1 cellular context compared by ENCODE assay signal in the genomic region with DNA sequence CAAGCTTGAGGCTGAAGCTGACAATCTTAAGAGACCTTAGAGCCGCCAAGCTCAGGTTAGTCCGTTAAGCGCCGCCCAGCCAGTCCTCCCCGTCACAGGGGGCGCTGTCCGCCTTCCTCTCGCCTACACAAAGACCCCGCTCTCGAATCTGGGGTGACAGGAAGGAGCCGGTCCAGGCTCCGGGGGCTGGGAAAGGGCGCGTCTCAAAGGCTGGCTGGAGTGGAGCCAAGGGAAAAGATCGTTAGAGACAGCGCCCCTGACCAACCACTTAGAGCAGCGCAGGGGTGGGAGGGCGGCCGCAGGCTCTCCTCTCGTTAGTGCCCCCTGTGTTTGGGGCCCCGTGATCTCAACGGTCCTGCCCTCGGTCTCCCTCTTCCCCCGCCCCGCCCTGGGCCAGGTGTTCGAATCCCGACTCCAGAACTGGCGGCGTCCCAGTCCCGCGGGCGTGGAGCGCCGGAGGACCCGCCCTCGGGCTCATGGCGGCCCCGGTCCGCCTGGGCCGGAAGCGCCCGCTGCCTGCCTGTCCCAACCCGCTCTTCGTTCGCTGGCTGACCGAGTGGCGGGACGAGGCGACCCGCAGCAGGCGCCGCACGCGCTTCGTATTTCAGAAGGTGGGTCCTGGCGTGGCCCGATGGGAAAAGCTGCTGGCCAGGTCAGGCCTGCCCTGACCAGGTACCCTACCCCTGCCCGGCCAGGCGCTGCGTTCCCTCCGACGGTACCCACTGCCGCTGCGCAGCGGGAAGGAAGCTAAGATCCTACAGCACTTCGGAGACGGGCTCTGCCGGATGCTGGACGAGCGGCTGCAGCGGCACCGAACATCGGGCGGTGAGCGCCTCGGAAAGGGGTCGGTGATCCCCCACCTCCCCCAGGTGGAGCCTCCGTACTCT.
TF ChIP-seq lines count a peak whose summit lies in the region.

A gene with protein sequence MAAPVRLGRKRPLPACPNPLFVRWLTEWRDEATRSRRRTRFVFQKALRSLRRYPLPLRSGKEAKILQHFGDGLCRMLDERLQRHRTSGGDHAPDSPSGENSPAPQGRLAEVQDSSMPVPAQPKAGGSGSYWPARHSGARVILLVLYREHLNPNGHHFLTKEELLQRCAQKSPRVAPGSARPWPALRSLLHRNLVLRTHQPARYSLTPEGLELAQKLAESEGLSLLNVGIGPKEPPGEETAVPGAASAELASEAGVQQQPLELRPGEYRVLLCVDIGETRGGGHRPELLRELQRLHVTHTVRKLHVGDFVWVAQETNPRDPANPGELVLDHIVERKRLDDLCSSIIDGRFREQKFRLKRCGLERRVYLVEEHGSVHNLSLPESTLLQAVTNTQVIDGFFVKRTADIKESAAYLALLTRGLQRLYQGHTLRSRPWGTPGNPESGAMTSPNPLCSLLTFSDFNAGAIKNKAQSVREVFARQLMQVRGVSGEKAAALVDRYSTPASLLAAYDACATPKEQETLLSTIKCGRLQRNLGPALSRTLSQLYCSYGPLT (plus strand): TSS at position 156 of the 887 bp plus-strand sequence. CDS start 321 bp downstream, at position 477.

TF ChIP-seq in GM12878, 131 proteins besides CTCF, POLR2A, EP300 and RAD21 (continued from another document and continues in another):
- TF ChIP-seq, protein P1, sequence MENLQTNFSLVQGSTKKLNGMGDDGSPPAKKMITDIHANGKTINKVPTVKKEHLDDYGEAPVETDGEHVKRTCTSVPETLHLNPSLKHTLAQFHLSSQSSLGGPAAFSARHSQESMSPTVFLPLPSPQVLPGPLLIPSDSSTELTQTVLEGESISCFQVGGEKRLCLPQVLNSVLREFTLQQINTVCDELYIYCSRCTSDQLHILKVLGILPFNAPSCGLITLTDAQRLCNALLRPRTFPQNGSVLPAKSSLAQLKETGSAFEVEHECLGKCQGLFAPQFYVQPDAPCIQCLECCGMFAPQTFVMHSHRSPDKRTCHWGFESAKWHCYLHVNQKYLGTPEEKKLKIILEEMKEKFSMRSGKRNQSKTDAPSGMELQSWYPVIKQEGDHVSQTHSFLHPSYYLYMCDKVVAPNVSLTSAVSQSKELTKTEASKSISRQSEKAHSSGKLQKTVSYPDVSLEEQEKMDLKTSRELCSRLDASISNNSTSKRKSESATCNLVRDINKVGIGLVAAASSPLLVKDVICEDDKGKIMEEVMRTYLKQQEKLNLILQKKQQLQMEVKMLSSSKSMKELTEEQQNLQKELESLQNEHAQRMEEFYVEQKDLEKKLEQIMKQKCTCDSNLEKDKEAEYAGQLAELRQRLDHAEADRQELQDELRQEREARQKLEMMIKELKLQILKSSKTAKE (IDR thresholded peaks at IDR 0.05; ENCODE audit: low read depth, poor library complexity, severe bottlenecking) = peak; percentile 15
- TF ChIP-seq MEF2B (IDR thresholded peaks at IDR 0.05; ENCODE audit: partially characterized antibody, poor library complexity, severe bottlenecking) (no peak), RFX5 (IDR thresholded peaks at IDR 0.05; ENCODE audit: low read depth, low read length) (0 out of 2 replicates have a peak, but pooled peaks have one; percentile 14), BMI1 (IDR thresholded peaks at IDR 0.05; ENCODE audit: borderline replicate concordance) (no peak), SMAD1 (IDR thresholded peaks at IDR 0.05; ENCODE audit: low read depth, partially characterized antibody) (peak; percentile 67), KAT2A (conservative IDR thresholded peaks at IDR 0.05; ENCODE audit: control insufficient read depth, low read depth, low read length) (no peak), MYC (IDR thresholded peaks at IDR 0.05; ENCODE audit: insufficient read depth, insufficient read length, insufficient replicate concordance, low read length, severe bottlenecking) (peak; percentile 31), HDAC2 (IDR thresholded peaks at IDR 0.05) (no peak), DPF2 (IDR thresholded peaks at IDR 0.05) (peak; percentile 57; the same call in 1 of the 2 replicates), RB1 (IDR thresholded peaks at IDR 0.05; ENCODE audit: borderline replicate concordance) (peak; percentile 80; the same call in 1 of the 2 replicates), CREM (IDR thresholded peaks at IDR 0.05; ENCODE audit: low read depth) (peak; percentile 71), MEF2A (IDR thresholded peaks at IDR 0.05; ENCODE audit: insufficient read depth, low read depth, low read length) (0 out of 2 replicates have a peak, but pooled peaks have one; percentile 64), CREB1 (IDR thresholded peaks at IDR 0.05; ENCODE audit: low read depth) (no peak)
- TF ChIP-seq, protein P2, sequence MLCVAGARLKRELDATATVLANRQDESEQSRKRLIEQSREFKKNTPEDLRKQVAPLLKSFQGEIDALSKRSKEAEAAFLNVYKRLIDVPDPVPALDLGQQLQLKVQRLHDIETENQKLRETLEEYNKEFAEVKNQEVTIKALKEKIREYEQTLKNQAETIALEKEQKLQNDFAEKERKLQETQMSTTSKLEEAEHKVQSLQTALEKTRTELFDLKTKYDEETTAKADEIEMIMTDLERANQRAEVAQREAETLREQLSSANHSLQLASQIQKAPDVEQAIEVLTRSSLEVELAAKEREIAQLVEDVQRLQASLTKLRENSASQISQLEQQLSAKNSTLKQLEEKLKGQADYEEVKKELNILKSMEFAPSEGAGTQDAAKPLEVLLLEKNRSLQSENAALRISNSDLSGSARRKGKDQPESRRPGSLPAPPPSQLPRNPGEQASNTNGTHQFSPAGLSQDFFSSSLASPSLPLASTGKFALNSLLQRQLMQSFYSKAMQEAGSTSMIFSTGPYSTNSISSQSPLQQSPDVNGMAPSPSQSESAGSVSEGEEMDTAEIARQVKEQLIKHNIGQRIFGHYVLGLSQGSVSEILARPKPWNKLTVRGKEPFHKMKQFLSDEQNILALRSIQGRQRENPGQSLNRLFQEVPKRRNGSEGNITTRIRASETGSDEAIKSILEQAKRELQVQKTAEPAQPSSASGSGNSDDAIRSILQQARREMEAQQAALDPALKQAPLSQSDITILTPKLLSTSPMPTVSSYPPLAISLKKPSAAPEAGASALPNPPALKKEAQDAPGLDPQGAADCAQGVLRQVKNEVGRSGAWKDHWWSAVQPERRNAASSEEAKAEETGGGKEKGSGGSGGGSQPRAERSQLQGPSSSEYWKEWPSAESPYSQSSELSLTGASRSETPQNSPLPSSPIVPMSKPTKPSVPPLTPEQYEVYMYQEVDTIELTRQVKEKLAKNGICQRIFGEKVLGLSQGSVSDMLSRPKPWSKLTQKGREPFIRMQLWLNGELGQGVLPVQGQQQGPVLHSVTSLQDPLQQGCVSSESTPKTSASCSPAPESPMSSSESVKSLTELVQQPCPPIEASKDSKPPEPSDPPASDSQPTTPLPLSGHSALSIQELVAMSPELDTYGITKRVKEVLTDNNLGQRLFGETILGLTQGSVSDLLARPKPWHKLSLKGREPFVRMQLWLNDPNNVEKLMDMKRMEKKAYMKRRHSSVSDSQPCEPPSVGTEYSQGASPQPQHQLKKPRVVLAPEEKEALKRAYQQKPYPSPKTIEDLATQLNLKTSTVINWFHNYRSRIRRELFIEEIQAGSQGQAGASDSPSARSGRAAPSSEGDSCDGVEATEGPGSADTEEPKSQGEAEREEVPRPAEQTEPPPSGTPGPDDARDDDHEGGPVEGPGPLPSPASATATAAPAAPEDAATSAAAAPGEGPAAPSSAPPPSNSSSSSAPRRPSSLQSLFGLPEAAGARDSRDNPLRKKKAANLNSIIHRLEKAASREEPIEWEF (IDR thresholded peaks at IDR 0.05; ENCODE audit: insufficient replicate concordance, low read depth, low read length) = no peak
- TF ChIP-seq, protein P3, sequence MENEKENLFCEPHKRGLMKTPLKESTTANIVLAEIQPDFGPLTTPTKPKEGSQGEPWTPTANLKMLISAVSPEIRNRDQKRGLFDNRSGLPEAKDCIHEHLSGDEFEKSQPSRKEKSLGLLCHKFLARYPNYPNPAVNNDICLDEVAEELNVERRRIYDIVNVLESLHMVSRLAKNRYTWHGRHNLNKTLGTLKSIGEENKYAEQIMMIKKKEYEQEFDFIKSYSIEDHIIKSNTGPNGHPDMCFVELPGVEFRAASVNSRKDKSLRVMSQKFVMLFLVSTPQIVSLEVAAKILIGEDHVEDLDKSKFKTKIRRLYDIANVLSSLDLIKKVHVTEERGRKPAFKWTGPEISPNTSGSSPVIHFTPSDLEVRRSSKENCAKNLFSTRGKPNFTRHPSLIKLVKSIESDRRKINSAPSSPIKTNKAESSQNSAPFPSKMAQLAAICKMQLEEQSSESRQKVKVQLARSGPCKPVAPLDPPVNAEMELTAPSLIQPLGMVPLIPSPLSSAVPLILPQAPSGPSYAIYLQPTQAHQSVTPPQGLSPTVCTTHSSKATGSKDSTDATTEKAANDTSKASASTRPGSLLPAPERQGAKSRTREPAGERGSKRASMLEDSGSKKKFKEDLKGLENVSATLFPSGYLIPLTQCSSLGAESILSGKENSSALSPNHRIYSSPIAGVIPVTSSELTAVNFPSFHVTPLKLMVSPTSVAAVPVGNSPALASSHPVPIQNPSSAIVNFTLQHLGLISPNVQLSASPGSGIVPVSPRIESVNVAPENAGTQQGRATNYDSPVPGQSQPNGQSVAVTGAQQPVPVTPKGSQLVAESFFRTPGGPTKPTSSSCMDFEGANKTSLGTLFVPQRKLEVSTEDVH (IDR thresholded peaks at IDR 0.05; ENCODE audit: low read depth, partially characterized antibody) = no peak
- TF ChIP-seq, protein P4, sequence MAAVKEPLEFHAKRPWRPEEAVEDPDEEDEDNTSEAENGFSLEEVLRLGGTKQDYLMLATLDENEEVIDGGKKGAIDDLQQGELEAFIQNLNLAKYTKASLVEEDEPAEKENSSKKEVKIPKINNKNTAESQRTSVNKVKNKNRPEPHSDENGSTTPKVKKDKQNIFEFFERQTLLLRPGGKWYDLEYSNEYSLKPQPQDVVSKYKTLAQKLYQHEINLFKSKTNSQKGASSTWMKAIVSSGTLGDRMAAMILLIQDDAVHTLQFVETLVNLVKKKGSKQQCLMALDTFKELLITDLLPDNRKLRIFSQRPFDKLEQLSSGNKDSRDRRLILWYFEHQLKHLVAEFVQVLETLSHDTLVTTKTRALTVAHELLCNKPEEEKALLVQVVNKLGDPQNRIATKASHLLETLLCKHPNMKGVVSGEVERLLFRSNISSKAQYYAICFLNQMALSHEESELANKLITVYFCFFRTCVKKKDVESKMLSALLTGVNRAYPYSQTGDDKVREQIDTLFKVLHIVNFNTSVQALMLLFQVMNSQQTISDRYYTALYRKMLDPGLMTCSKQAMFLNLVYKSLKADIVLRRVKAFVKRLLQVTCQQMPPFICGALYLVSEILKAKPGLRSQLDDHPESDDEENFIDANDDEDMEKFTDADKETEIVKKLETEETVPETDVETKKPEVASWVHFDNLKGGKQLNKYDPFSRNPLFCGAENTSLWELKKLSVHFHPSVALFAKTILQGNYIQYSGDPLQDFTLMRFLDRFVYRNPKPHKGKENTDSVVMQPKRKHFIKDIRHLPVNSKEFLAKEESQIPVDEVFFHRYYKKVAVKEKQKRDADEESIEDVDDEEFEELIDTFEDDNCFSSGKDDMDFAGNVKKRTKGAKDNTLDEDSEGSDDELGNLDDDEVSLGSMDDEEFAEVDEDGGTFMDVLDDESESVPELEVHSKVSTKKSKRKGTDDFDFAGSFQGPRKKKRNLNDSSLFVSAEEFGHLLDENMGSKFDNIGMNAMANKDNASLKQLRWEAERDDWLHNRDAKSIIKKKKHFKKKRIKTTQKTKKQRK (IDR thresholded peaks at IDR 0.05; ENCODE audit: low read depth, low read length) = no peak
- TF ChIP-seq, protein P5, sequence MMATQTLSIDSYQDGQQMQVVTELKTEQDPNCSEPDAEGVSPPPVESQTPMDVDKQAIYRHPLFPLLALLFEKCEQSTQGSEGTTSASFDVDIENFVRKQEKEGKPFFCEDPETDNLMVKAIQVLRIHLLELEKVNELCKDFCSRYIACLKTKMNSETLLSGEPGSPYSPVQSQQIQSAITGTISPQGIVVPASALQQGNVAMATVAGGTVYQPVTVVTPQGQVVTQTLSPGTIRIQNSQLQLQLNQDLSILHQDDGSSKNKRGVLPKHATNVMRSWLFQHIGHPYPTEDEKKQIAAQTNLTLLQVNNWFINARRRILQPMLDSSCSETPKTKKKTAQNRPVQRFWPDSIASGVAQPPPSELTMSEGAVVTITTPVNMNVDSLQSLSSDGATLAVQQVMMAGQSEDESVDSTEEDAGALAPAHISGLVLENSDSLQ (IDR thresholded peaks at IDR 0.05) = peak; percentile 94
- TF ChIP-seq, protein P6, sequence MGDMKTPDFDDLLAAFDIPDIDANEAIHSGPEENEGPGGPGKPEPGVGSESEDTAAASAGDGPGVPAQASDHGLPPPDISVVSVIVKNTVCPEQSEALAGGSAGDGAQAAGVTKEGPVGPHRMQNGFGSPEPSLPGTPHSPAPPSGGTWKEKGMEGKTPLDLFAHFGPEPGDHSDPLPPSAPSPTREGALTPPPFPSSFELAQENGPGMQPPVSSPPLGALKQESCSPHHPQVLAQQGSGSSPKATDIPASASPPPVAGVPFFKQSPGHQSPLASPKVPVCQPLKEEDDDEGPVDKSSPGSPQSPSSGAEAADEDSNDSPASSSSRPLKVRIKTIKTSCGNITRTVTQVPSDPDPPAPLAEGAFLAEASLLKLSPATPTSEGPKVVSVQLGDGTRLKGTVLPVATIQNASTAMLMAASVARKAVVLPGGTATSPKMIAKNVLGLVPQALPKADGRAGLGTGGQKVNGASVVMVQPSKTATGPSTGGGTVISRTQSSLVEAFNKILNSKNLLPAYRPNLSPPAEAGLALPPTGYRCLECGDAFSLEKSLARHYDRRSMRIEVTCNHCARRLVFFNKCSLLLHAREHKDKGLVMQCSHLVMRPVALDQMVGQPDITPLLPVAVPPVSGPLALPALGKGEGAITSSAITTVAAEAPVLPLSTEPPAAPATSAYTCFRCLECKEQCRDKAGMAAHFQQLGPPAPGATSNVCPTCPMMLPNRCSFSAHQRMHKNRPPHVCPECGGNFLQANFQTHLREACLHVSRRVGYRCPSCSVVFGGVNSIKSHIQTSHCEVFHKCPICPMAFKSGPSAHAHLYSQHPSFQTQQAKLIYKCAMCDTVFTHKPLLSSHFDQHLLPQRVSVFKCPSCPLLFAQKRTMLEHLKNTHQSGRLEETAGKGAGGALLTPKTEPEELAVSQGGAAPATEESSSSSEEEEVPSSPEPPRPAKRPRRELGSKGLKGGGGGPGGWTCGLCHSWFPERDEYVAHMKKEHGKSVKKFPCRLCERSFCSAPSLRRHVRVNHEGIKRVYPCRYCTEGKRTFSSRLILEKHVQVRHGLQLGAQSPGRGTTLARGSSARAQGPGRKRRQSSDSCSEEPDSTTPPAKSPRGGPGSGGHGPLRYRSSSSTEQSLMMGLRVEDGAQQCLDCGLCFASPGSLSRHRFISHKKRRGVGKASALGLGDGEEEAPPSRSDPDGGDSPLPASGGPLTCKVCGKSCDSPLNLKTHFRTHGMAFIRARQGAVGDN (IDR thresholded peaks at IDR 0.05) = 0 out of 2 replicates have a peak, but pooled peaks have one; percentile 6
- TF ChIP-seq, protein P7, sequence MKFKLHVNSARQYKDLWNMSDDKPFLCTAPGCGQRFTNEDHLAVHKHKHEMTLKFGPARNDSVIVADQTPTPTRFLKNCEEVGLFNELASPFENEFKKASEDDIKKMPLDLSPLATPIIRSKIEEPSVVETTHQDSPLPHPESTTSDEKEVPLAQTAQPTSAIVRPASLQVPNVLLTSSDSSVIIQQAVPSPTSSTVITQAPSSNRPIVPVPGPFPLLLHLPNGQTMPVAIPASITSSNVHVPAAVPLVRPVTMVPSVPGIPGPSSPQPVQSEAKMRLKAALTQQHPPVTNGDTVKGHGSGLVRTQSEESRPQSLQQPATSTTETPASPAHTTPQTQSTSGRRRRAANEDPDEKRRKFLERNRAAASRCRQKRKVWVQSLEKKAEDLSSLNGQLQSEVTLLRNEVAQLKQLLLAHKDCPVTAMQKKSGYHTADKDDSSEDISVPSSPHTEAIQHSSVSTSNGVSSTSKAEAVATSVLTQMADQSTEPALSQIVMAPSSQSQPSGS (IDR thresholded peaks at IDR 0.05; ENCODE audit: low read length) = no peak
